ENCODE assay signal across 1 cellular context in the genomic region with DNA sequence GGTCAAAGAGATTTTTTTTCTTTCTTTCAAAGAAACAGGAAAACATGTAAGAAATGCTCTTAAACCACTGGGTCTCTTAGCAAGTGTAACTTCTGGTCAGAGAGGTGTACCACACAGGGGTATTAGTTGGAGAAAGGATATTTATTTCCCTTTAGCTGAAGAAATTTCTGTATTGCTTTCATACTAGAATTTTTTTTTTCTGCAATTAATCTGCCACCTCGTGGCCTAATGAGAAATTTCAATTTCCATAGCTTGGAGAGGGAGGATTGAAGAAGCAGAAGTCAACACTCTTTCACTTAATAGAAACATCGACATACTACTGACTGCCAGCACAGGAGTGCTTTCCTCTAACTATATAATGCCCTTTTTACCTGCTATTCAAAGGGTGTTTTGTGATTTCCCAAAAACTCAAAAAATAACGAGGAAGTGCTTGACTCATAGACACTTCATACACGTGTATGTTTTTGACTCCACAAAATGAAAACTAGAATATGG.
A peak's percentile ranks its signal among the peaks of the same experiment; 100 is the strongest.
TF ChIP-seq lines count a peak whose summit lies in the region.

No MANE protein-coding gene starts in this region.

TF ChIP-seq in K562, 482 proteins besides CTCF, POLR2A, EP300 and RAD21 (continued from another document):
- TF ChIP-seq, protein P1, sequence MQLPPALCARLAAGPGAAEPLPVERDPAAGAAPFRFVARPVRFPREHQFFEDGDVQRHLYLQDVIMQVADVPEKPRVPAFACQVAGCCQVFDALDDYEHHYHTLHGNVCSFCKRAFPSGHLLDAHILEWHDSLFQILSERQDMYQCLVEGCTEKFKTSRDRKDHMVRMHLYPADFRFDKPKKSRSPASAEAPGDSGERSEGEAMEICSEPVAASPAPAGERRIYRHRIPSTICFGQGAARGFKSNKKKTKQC (CRISPR knock-in tag; IDR thresholded peaks at IDR 0.05): no peak
- TF ChIP-seq MTA1 (IDR thresholded peaks at IDR 0.05; ENCODE audit: borderline replicate concordance) (0 out of 2 replicates have a peak, but pooled peaks have one; percentile 50), PURB (CRISPR knock-in tag; IDR thresholded peaks at IDR 0.05; ENCODE audit: low read depth) (no peak), ADNP (tag; IDR thresholded peaks at IDR 0.05) (no peak), ZNF57 (CRISPR knock-in tag; IDR thresholded peaks at IDR 0.05) (no peak), ZBED1 (IDR thresholded peaks at IDR 0.05) (no peak), ETV1 (tag; conservative IDR thresholded peaks at IDR 0.05; ENCODE audit: low read depth) (0 out of 2 replicates have a peak, but pooled peaks have one; percentile 19), BACH1 (tag; IDR thresholded peaks at IDR 0.05) (0 out of 2 replicates have a peak, but pooled peaks have one; percentile 66), RAD51 (IDR thresholded peaks at IDR 0.05; ENCODE audit: borderline replicate concordance, low read depth) (no peak), NCOA1 (IDR thresholded peaks at IDR 0.05; ENCODE audit: low read depth) (no peak), CCNT2 (IDR thresholded peaks at IDR 0.05; ENCODE audit: borderline replicate concordance, extremely low read depth, insufficient read length, low read depth, low read length) (no peak), NR3C1 (CRISPR knock-in tag; IDR thresholded peaks at IDR 0.05) (no peak), POLR2AphosphoS5 (IDR thresholded peaks at IDR 0.05; ENCODE audit: control insufficient read depth, insufficient read depth, low read depth, low read length) (no peak), TCF7L2 (IDR thresholded peaks at IDR 0.05; ENCODE audit: low read depth, low read length) (no peak), RCOR1 (IDR thresholded peaks at IDR 0.05; ENCODE audit: borderline replicate concordance in 1 of 2, low read depth in 2 of 2, low read length in 2 of 2) (0 out of 4 replicates have a peak, but pooled peaks of 1 of the 2 experiments have one; percentile 5), NRF1 (conservative IDR thresholded peaks at IDR 0.05 in 1 of 2, IDR thresholded peaks at IDR 0.05 in 1 of 2) (no peak), MTF1 (CRISPR knock-in tag; IDR thresholded peaks at IDR 0.05; ENCODE audit: borderline replicate concordance) (no peak), KLF13 (tag; IDR thresholded peaks at IDR 0.05; ENCODE audit: borderline replicate concordance, low read depth) (no peak), SMAD4 (CRISPR knock-in tag; conservative IDR thresholded peaks at IDR 0.05) (0 out of 2 replicates have a peak, but pooled peaks have one; percentile 33), ZBTB9 (CRISPR knock-in tag; IDR thresholded peaks at IDR 0.05) (peak; percentile 46; the same call in 1 of the 2 replicates)
- TF ChIP-seq, protein P2, sequence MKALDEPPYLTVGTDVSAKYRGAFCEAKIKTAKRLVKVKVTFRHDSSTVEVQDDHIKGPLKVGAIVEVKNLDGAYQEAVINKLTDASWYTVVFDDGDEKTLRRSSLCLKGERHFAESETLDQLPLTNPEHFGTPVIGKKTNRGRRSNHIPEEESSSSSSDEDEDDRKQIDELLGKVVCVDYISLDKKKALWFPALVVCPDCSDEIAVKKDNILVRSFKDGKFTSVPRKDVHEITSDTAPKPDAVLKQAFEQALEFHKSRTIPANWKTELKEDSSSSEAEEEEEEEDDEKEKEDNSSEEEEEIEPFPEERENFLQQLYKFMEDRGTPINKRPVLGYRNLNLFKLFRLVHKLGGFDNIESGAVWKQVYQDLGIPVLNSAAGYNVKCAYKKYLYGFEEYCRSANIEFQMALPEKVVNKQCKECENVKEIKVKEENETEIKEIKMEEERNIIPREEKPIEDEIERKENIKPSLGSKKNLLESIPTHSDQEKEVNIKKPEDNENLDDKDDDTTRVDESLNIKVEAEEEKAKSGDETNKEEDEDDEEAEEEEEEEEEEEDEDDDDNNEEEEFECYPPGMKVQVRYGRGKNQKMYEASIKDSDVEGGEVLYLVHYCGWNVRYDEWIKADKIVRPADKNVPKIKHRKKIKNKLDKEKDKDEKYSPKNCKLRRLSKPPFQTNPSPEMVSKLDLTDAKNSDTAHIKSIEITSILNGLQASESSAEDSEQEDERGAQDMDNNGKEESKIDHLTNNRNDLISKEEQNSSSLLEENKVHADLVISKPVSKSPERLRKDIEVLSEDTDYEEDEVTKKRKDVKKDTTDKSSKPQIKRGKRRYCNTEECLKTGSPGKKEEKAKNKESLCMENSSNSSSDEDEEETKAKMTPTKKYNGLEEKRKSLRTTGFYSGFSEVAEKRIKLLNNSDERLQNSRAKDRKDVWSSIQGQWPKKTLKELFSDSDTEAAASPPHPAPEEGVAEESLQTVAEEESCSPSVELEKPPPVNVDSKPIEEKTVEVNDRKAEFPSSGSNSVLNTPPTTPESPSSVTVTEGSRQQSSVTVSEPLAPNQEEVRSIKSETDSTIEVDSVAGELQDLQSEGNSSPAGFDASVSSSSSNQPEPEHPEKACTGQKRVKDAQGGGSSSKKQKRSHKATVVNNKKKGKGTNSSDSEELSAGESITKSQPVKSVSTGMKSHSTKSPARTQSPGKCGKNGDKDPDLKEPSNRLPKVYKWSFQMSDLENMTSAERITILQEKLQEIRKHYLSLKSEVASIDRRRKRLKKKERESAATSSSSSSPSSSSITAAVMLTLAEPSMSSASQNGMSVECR (CRISPR knock-in tag; IDR thresholded peaks at IDR 0.05): no peak
- TF ChIP-seq, protein P3, sequence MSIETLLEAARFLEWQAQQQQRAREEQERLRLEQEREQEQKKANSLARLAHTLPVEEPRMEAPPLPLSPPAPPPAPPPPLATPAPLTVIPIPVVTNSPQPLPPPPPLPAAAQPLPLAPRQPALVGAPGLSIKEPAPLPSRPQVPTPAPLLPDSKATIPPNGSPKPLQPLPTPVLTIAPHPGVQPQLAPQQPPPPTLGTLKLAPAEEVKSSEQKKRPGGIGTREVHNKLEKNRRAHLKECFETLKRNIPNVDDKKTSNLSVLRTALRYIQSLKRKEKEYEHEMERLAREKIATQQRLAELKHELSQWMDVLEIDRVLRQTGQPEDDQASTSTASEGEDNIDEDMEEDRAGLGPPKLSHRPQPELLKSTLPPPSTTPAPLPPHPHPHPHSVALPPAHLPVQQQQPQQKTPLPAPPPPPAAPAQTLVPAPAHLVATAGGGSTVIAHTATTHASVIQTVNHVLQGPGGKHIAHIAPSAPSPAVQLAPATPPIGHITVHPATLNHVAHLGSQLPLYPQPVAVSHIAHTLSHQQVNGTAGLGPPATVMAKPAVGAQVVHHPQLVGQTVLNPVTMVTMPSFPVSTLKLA (conservative IDR thresholded peaks at IDR 0.05): 0 out of 4 replicates have a peak, but pooled peaks of 1 of the 2 experiments have one; percentile 47
